ENCODE assay signal across 25 cellular contexts in genomic region chr20:41391587-41392001, GRCh38. TPM values are rescaled to one million over a fixed set of nuclear protein-coding genes. Genes with fewer than 3 reads are reported as not detected.
DNase-seq lines count a peak whose midpoint lies in the region; ATAC-seq, FAIRE-seq and TF ChIP-seq lines count a peak whose summit lies in the region.
"Had no signal": no experiment of that assay in that cellular context is flagged by ENCODE, and none has a peak within 500 bp of the region (broad histone marks: within the 10 kb centered on the region; RNA-seq: fewer than 3 reads in every experiment).

No MANE protein-coding gene starts in this region.

- H3K4me2 ChIP-seq in H1 (ENCODE audit: insufficient read depth in 1 of 2, low read depth in 2 of 2, low read length in 2 of 2), result no peak overlapping the region
- H3K4me2 ChIP-seq: BLaER1 treated with 17β-estradiol and CSF1 and Interleukin-3, amounts not matched to agents 10 nM and 100 nM had no signal

- no peak overlapping the region for H3K56ac ChIP-seq in H1 (replicated peaks; ENCODE audit: insufficient read length, low read depth, low read length)

- no peak overlapping the region for H2BK5ac ChIP-seq in H1 (ENCODE audit: low read depth, low read length)

- H3K4me1 ChIP-seq in left ventricle myocardium inferior, result peaks cover 64% of the 10 kb centered on the region
- H3K4me1 ChIP-seq in H1 (replicated peaks in 1 of 4; ENCODE audit: control insufficient read depth in 3 of 4, insufficient read depth in 4 of 4, low read length in 3 of 4), result peaks cover 0 to 13% (median 7%) of the 10 kb centered on the region in 4 experiments; a peak in 5 of 7 replicates
- H3K4me1 ChIP-seq in CD4-positive, alpha-beta memory T cell (ENCODE audit: insufficient read depth, low read length), result no peaks in the 10 kb centered on the region
- H3K4me1 ChIP-seq in ascending aorta, result no peaks in the 10 kb centered on the region
- H3K4me1 ChIP-seq: HAP-1 had no signal

- H3K27ac Mint-ChIP-seq in mesothelial cell of epicardium, result peak overlapping the region; percentile 61
- H3K27ac Mint-ChIP-seq in CD4-positive, alpha-beta memory T cell, result no peak overlapping the region
- no peak overlapping the region for H3K27ac Mint-ChIP-seq in activated CD4-positive, alpha-beta memory T cell treated with anti-CD3 and anti-CD28 coated beads for 36 hours
- H3K27ac Mint-ChIP-seq: activated CD4-positive, alpha-beta T cell treated with anti-CD3 and anti-CD28 coated beads for 36 hours; activated CD8-positive, alpha-beta memory T cell treated with anti-CD3 and anti-CD28 coated beads, Interleukin-2, amount 10 ng/mL, durations not matched to agents 7 days and 5 days; activated naive CD8-positive, alpha-beta T cell treated with anti-CD3 and anti-CD28 coated beads, Interleukin-2, amount 50 U/mL, for 24 hours; immature natural killer cell had no signal

- CTCF ChIA-PET in H1 (lab: Charles Lee; ENCODE audit: partially characterized antibody), result no interaction called here
- CTCF ChIA-PET in CD4-positive, alpha-beta memory T cell (lab: Charles Lee; ENCODE audit: partially characterized antibody), result no interaction called here
- CTCF ChIA-PET in activated CD4-positive, alpha-beta memory T cell treated with anti-CD3 and anti-CD28 coated beads for 36 hours (lab: Charles Lee), result no interaction called here

- no peaks in the 10 kb centered on the region for H3K36me3 Mint-ChIP-seq in mesothelial cell of epicardium
- H3K36me3 Mint-ChIP-seq in CD4-positive, alpha-beta memory T cell, result no peaks in the 10 kb centered on the region
- H3K36me3 Mint-ChIP-seq in activated CD4-positive, alpha-beta memory T cell treated with anti-CD3 and anti-CD28 coated beads for 36 hours, result no peaks in the 10 kb centered on the region
- H3K36me3 Mint-ChIP-seq: activated CD8-positive, alpha-beta memory T cell treated with anti-CD3 and anti-CD28 coated beads, Interleukin-2, amount 10 ng/mL, durations not matched to agents 7 days and 5 days; immature natural killer cell had no signal

- H3K27me3 ChIP-seq in left ventricle myocardium inferior (ENCODE audit: low read depth) (no peaks in the 10 kb centered on the region), H1 (replicated peaks in 1 of 4; ENCODE audit: control insufficient read depth in 3 of 4, extremely low read depth in 1 of 4, insufficient read depth in 3 of 4, low read length in 3 of 4) (no peaks in the 10 kb centered on the region), ascending aorta (no peaks in the 10 kb centered on the region)
- H3K27me3 ChIP-seq in CD4-positive, alpha-beta memory T cell (ENCODE audit: insufficient read depth, low read length), result no peaks in the 10 kb centered on the region
- H3K27me3 ChIP-seq: BLaER1 treated with 17β-estradiol and CSF1 and Interleukin-3, amounts not matched to agents 10 nM and 100 nM had no signal

- H3K27ac ChIP-seq in left ventricle myocardium inferior (replicated peaks), result peak overlapping the region; percentile 78
- H3K27ac ChIP-seq in H1 (ENCODE audit: low read depth, low read length), result no peak overlapping the region
- H3K27ac ChIP-seq in CD4-positive, alpha-beta memory T cell (ENCODE audit: low read depth, low read length), result no peak overlapping the region
- no peak overlapping the region for H3K27ac ChIP-seq in ascending aorta
- H3K27ac ChIP-seq: BLaER1 treated with 17β-estradiol and CSF1 and Interleukin-3, amounts not matched to agents 10 nM and 100 nM had no signal

- no peak overlapping the region for H4K91ac ChIP-seq in H1 (replicated peaks; ENCODE audit: insufficient read length, low read length)

- no peak for DNase-seq in left ventricle myocardium inferior
- no peak for DNase-seq in Right ventricle myocardium inferior (ENCODE audit: missing footprints)
- DNase-seq in H1 (ENCODE audit: low read depth in 1 of 2, low spot score in 2 of 2), result no peak
- DNase-seq in mesothelial cell of epicardium (ENCODE audit: low spot score in 2 of 2, unreplicated experiment in 2 of 2), result no peak
- no peak for DNase-seq in CD4-positive, alpha-beta memory T cell
- DNase-seq in ascending aorta (ENCODE audit: low spot score in 2 of 2), result no peak
- no peak for DNase-seq in activated CD4-positive, alpha-beta memory T cell treated with anti-CD3 and anti-CD28 coated beads for 36 hours
- DNase-seq: activated CD4-positive, alpha-beta T cell treated with anti-CD3 and anti-CD28 coated beads for 36 hours; activated CD8-positive, alpha-beta memory T cell treated with anti-CD3 and anti-CD28 coated beads, Interleukin-2, amount 10 ng/mL, durations not matched to agents 7 days and 5 days; activated naive CD8-positive, alpha-beta T cell treated with anti-CD3 and anti-CD28 coated beads, Interleukin-2, amount 50 U/mL, for 24 hours; central memory CD4-positive, alpha-beta T cell; effector CD8-positive, alpha-beta T cell; immature natural killer cell; midbrain; MM.1S; NCI-H146; stimulated activated CD8-positive, alpha-beta memory T cell treated with anti-CD3 and anti-CD28 coated beads, Interleukin-4, amount 100 ng/mL, for 48 hours; SW 1271 had no signal

- no peak for FAIRE-seq in H1 (lab: Jason Lieb, UNC)
- FAIRE-seq: RCC 7860, TTC549 had no signal

- H3K23me2 ChIP-seq in H1 (ENCODE audit: low read depth, low read length), result no peaks in the 10 kb centered on the region

- no peak for TF ChIP-seq RAD21 in H1 (IDR thresholded peaks at IDR 0.05 in 1 of 2, conservative IDR thresholded peaks at IDR 0.05 in 1 of 2; ENCODE audit: low read depth in 2 of 2, low read length in 2 of 2)

- H3K14ac ChIP-seq in H1 (ENCODE audit: insufficient read length), result no peak overlapping the region

- H3K9me3 ChIP-seq in left ventricle myocardium inferior (replicated peaks) (no peaks in the 10 kb centered on the region), H1 (ENCODE audit: insufficient read depth in 2 of 2, low read depth in 1 of 2, low read length in 1 of 2) (no peaks in the 10 kb centered on the region), ascending aorta (no peaks in the 10 kb centered on the region)
- H3K9me3 ChIP-seq in CD4-positive, alpha-beta memory T cell (ENCODE audit: control insufficient read depth in 1 of 2, low read length in 2 of 2), result no peaks in the 10 kb centered on the region
- H3K9me3 ChIP-seq: HAP-1 had no signal

- intact Hi-C loops in left ventricle myocardium inferior (cut with micrococcal nuclease) (no loop called here), Right ventricle myocardium inferior (cut with DNase I) (no loop called here), ascending aorta (cut with DNase I) (no loop called here)
- intact Hi-C loops in CD4-positive, alpha-beta memory T cell (cut with micrococcal nuclease), result no loop called here
- intact Hi-C loops in activated CD4-positive, alpha-beta memory T cell treated with anti-CD3 and anti-CD28 coated beads for 36 hours (cut with micrococcal nuclease), result no loop called here

- H3K36me3 ChIP-seq in left ventricle myocardium inferior (no peaks in the 10 kb centered on the region), H1 (ENCODE audit: control insufficient read depth in 2 of 4, insufficient read depth in 4 of 4, low read length in 3 of 4) (no peaks in the 10 kb centered on the region), ascending aorta (no peaks in the 10 kb centered on the region)
- H3K36me3 ChIP-seq in CD4-positive, alpha-beta memory T cell (ENCODE audit: insufficient read depth, low read length), result no peaks in the 10 kb centered on the region
- H3K36me3 ChIP-seq: BLaER1 treated with 17β-estradiol and CSF1 and Interleukin-3, amounts not matched to agents 10 nM and 100 nM; HAP-1 had no signal

- H2BK120ac ChIP-seq in H1 (replicated peaks; ENCODE audit: low read depth, low read length), result no peak overlapping the region

- H2BK12ac ChIP-seq in H1 (ENCODE audit: low read depth, low read length), result no peak overlapping the region

- no peak overlapping the region for H4K8ac ChIP-seq in H1 (ENCODE audit: extremely low read depth, insufficient read depth, low read length)

- H4K5ac ChIP-seq in H1 (ENCODE audit: insufficient read length, low read depth, low read length), result no peak overlapping the region

- no peak overlapping the region for H3K23ac ChIP-seq in H1 (ENCODE audit: insufficient read length)

- H3K4me1 Mint-ChIP-seq in mesothelial cell of epicardium, result peaks cover 34% of the 10 kb centered on the region
- peaks cover 0 to 4% (median 1%) of the 10 kb centered on the region in 4 donors for H3K4me1 Mint-ChIP-seq in CD4-positive, alpha-beta memory T cell
- peaks cover 2% of the 10 kb centered on the region for H3K4me1 Mint-ChIP-seq in activated CD4-positive, alpha-beta memory T cell treated with anti-CD3 and anti-CD28 coated beads for 36 hours (ENCODE audit: low read depth)
- H3K4me1 Mint-ChIP-seq: activated CD4-positive, alpha-beta T cell treated with anti-CD3 and anti-CD28 coated beads for 36 hours; activated naive CD8-positive, alpha-beta T cell treated with anti-CD3 and anti-CD28 coated beads, Interleukin-2, amount 50 U/mL, for 24 hours; immature natural killer cell had no signal

- H3K9me3 Mint-ChIP-seq in mesothelial cell of epicardium, result no peaks in the 10 kb centered on the region
- H3K9me3 Mint-ChIP-seq in CD4-positive, alpha-beta memory T cell, result no peaks in the 10 kb centered on the region
- no peaks in the 10 kb centered on the region for H3K9me3 Mint-ChIP-seq in activated CD4-positive, alpha-beta memory T cell treated with anti-CD3 and anti-CD28 coated beads for 36 hours
- H3K9me3 Mint-ChIP-seq: activated naive CD8-positive, alpha-beta T cell treated with anti-CD3 and anti-CD28 coated beads, Interleukin-2, amount 50 U/mL, for 24 hours; immature natural killer cell had no signal

- no peaks in the 10 kb centered on the region for H4K20me1 ChIP-seq in H1 (replicated peaks in 1 of 2; ENCODE audit: control insufficient read depth in 1 of 2, insufficient read depth in 2 of 2, low read length in 2 of 2)
- H4K20me1 ChIP-seq: BLaER1 treated with 17β-estradiol and CSF1 and Interleukin-3, amounts not matched to agents 10 nM and 100 nM had no signal

- TF ChIP-seq POLR2A in H1 (IDR thresholded peaks at IDR 0.05; ENCODE audit: control extremely low read depth in 1 of 2, low read depth in 2 of 2, low read length in 2 of 2), result no peak

- H3K18ac ChIP-seq in H1 (ENCODE audit: extremely low read depth, low read length), result no peak overlapping the region

- H3K4me3 ChIP-seq in left ventricle myocardium inferior (no peak overlapping the region), H1 (ENCODE audit: extremely low read depth in 1 of 4, insufficient read depth in 2 of 4, low read depth in 3 of 4, low read length in 4 of 4) (no peak overlapping the region), ascending aorta (no peak overlapping the region)
- no peak overlapping the region for H3K4me3 ChIP-seq in CD4-positive, alpha-beta memory T cell (ENCODE audit: low read length in 2 of 2)
- H3K4me3 ChIP-seq: BLaER1 treated with 17β-estradiol and CSF1 and Interleukin-3, amounts not matched to agents 10 nM and 100 nM; HAP-1 had no signal

- H3K9ac ChIP-seq in H1 (replicated peaks in 1 of 4; ENCODE audit: extremely low read depth in 1 of 4, low read depth in 3 of 4, low read length in 3 of 4), result no peak overlapping the region
- H3K9ac ChIP-seq: BLaER1 treated with 17β-estradiol and CSF1 and Interleukin-3, amounts not matched to agents 10 nM and 100 nM had no signal

- POLR2A ChIA-PET in H1 (lab: Charles Lee; ENCODE audit: partially characterized antibody), result interaction anchor here (0.6 kb wide), 1 partner anchor 192 kb away, joined by 3 read pairs; no protein-coding TSS in a partner anchor
- POLR2A ChIA-PET in CD4-positive, alpha-beta memory T cell (lab: Charles Lee; ENCODE audit: partially characterized antibody), result no interaction called here
- POLR2A ChIA-PET in activated CD4-positive, alpha-beta memory T cell treated with anti-CD3 and anti-CD28 coated beads for 36 hours (lab: Charles Lee), result no interaction called here

- no peak for TF ChIP-seq EP300 in H1 (IDR thresholded peaks at IDR 0.05; ENCODE audit: borderline replicate concordance in 1 of 2, low read depth in 2 of 2, low read length in 2 of 2)

- WGBS in H1 (ENCODE audit: extremely low coverage in 1 of 2, insufficient coverage in 1 of 2, insufficient read length in 1 of 2, insufficient replicate concordance in 2 of 2, low coverage in 1 of 2, low lambda C conversion rate in 2 of 2, missing lambda C conversion rate in 1 of 2), 2 experiments, result 86% methylated on average over 10 of the region's 10 CpGs; no CpG with 5 or more reads in 1 of the 2 experiments

- no peak for TF ChIP-seq CTCF in left ventricle myocardium inferior (IDR thresholded peaks at IDR 0.05; ENCODE audit: borderline replicate concordance)
- TF ChIP-seq CTCF in H1 (IDR thresholded peaks at IDR 0.05; ENCODE audit: control extremely low read depth in 1 of 3, insufficient read depth in 1 of 3, low read depth in 1 of 3, low read length in 3 of 3), result no peak
- TF ChIP-seq CTCF in mesothelial cell of epicardium (IDR thresholded peaks at IDR 0.05; ENCODE audit: unreplicated experiment), result no peak
- TF ChIP-seq CTCF in ascending aorta (IDR thresholded peaks at IDR 0.05), result no peak

- 0 out of 2 replicates have a peak overlapping the region, but pooled peaks have one; percentile 1 for H2AK5ac ChIP-seq in H1 (ENCODE audit: low read depth, low read length)

- peak overlapping the region; percentile 13; the same call in 1 of the 2 replicates for H2AFZ ChIP-seq in H1 (ENCODE audit: low read length)

- H3K4ac ChIP-seq in H1 (replicated peaks; ENCODE audit: insufficient read length, low read depth, low read length), result no peak overlapping the region

- H3K79me1 ChIP-seq in H1 (ENCODE audit: low read depth, low read length), result no peaks in the 10 kb centered on the region; the same call in 1 of the 2 replicates

- no peaks in the 10 kb centered on the region for H3K79me2 ChIP-seq in H1 (ENCODE audit: control insufficient read depth in 1 of 2, insufficient read depth in 2 of 2, low read length in 2 of 2)

- H2BK20ac ChIP-seq in H1 (ENCODE audit: low read length), result no peak overlapping the region

- H2BK15ac ChIP-seq in H1 (ENCODE audit: low read length), result peak overlapping the region; percentile 40; the same call in 1 of the 2 replicates

- ATAC-seq in Right ventricle myocardium inferior (no peak), HG03159 (IDR thresholded peaks at IDR 0.05; ENCODE audit: unreplicated experiment) (no peak)
- ATAC-seq: activated CD4-positive, alpha-beta T cell treated with anti-CD3 and anti-CD28 coated beads for 36 hours; activated CD8-positive, alpha-beta memory T cell treated with anti-CD3 and anti-CD28 coated beads, Interleukin-2, amount 10 ng/mL, durations not matched to agents 7 days and 5 days; activated naive CD8-positive, alpha-beta T cell treated with anti-CD3 and anti-CD28 coated beads, Interleukin-2, amount 50 U/mL, for 24 hours had no signal

- H3K27me3 Mint-ChIP-seq in mesothelial cell of epicardium (ENCODE audit: low read depth), result no peaks in the 10 kb centered on the region
- H3K27me3 Mint-ChIP-seq in CD4-positive, alpha-beta memory T cell, result no peaks in the 10 kb centered on the region
- H3K27me3 Mint-ChIP-seq in activated CD4-positive, alpha-beta memory T cell treated with anti-CD3 and anti-CD28 coated beads for 36 hours, result no peaks in the 10 kb centered on the region
- H3K27me3 Mint-ChIP-seq: activated CD4-positive, alpha-beta T cell treated with anti-CD3 and anti-CD28 coated beads for 36 hours; activated naive CD8-positive, alpha-beta T cell treated with anti-CD3 and anti-CD28 coated beads, Interleukin-2, amount 50 U/mL, for 24 hours had no signal

- H3K4me3 Mint-ChIP-seq in mesothelial cell of epicardium, result no peak overlapping the region
- H3K4me3 Mint-ChIP-seq in CD4-positive, alpha-beta memory T cell, result no peak overlapping the region
- H3K4me3 Mint-ChIP-seq in activated CD4-positive, alpha-beta memory T cell treated with anti-CD3 and anti-CD28 coated beads for 36 hours, result no peak overlapping the region
- H3K4me3 Mint-ChIP-seq: activated CD4-positive, alpha-beta T cell treated with anti-CD3 and anti-CD28 coated beads for 36 hours; activated CD8-positive, alpha-beta memory T cell treated with anti-CD3 and anti-CD28 coated beads, Interleukin-2, amount 10 ng/mL, durations not matched to agents 7 days and 5 days; activated naive CD8-positive, alpha-beta T cell treated with anti-CD3 and anti-CD28 coated beads, Interleukin-2, amount 50 U/mL, for 24 hours; immature natural killer cell had no signal

RNA-seq across cellular contexts. Expression of gene EMILIN3, which starts 25.0 kb away (rescaled TPM):
- total RNA-seq in left ventricle myocardium inferior (4.2 TPM), Right ventricle myocardium inferior (6.6 TPM), mesothelial cell of epicardium (5.0 to 5.6 TPM (median 5.2 TPM) in 3 replicates), ascending aorta (0.53 TPM)
- total RNA-seq in H1 (2021; fragmentation: NEBNext Ultra II Directional; extraction: Animal tissue kit (Norgen Biotek cat#: 25700)), result 3.5 and 3.8 TPM in 2 replicates
- 5.2 TPM in 2 replicates for polyA plus RNA-seq in H1 (2011; rRNA removed)
- polyA plus RNA-seq in H1 (2011; cell fraction: cytosol; rRNA removed), result 5.3 TPM
- 7.2 TPM for polyA plus RNA-seq in H1 (2011; cell fraction: nucleus; rRNA removed)
- 2.5 to 5.5 TPM (median 4.5 TPM) in 4 replicates for polyA plus RNA-seq in H1 (2012, experiment 1 of 2)
- 4.1 TPM for polyA plus RNA-seq in H1 (2012, experiment 2 of 2)
- polyA plus RNA-seq in H1 (2013, experiment 1 of 2), result 3.9 TPM
- 3.8 TPM for polyA plus RNA-seq in H1 (2013, experiment 2 of 2)
- 5.0 and 5.7 TPM in 2 replicates for polyA minus RNA-seq in H1 (2011; rRNA and poly(A)+ RNA removed)
- polyA minus RNA-seq in H1 (2011; cell fraction: cytosol; rRNA and poly(A)+ RNA removed), result 4.8 TPM
- polyA minus RNA-seq in H1 (2011; cell fraction: nucleus; rRNA and poly(A)+ RNA removed), result 4.5 TPM
- total RNA-seq in CD4-positive, alpha-beta memory T cell, result not detected
- not detected for polyA plus RNA-seq in CD4-positive, alpha-beta memory T cell
- not detected for total RNA-seq in activated CD4-positive, alpha-beta memory T cell treated with anti-CD3 and anti-CD28 coated beads for 36 hours
- total RNA-seq: activated CD8-positive, alpha-beta memory T cell treated with anti-CD3 and anti-CD28 coated beads, Interleukin-2, amount 10 ng/mL, durations not matched to agents 7 days and 5 days; pulmonary artery endothelial cell; subcutaneous adipose tissue had no signal
- polyA plus RNA-seq: immature natural killer cell had no signal

RNA-seq across cellular contexts. Expression of gene LPIN3, which starts 51.0 kb away (rescaled TPM):
- total RNA-seq in left ventricle myocardium inferior (19.9 TPM), Right ventricle myocardium inferior (18.1 TPM), mesothelial cell of epicardium (19.3 to 21.3 TPM (median 20.8 TPM) in 3 replicates), ascending aorta (63.0 TPM)
- total RNA-seq in H1 (2021; fragmentation: NEBNext Ultra II Directional; extraction: Animal tissue kit (Norgen Biotek cat#: 25700)), result 3.1 and 3.7 TPM in 2 replicates
- 3.9 and 5.1 TPM in 2 replicates for polyA plus RNA-seq in H1 (2011; rRNA removed)
- polyA plus RNA-seq in H1 (2011; cell fraction: cytosol; rRNA removed), result 5.4 TPM
- 41.9 TPM for polyA plus RNA-seq in H1 (2011; cell fraction: nucleus; rRNA removed)
- 3.7 to 5.9 TPM (median 5.6 TPM) in 4 replicates for polyA plus RNA-seq in H1 (2012, experiment 1 of 2)
- 3.7 TPM for polyA plus RNA-seq in H1 (2012, experiment 2 of 2)
- polyA plus RNA-seq in H1 (2013, experiment 1 of 2), result 4.0 TPM
- 4.1 TPM for polyA plus RNA-seq in H1 (2013, experiment 2 of 2)
- polyA minus RNA-seq in H1 (2011; rRNA and poly(A)+ RNA removed), result 3.3 and 3.7 TPM in 2 replicates
- polyA minus RNA-seq in H1 (2011; cell fraction: cytosol; rRNA and poly(A)+ RNA removed), result 2.3 TPM
- polyA minus RNA-seq in H1 (2011; cell fraction: nucleus; rRNA and poly(A)+ RNA removed), result 10.7 TPM
- total RNA-seq in CD4-positive, alpha-beta memory T cell, result under 1 TPM; 0.11 to 0.17 TPM
- polyA plus RNA-seq in CD4-positive, alpha-beta memory T cell, result not detected
- total RNA-seq in activated CD4-positive, alpha-beta memory T cell treated with anti-CD3 and anti-CD28 coated beads for 36 hours, result under 1 TPM; 0.77 to 0.97 TPM
